ENCODE assay signal across 23 cellular contexts in genomic region chrX:2425281-2426071, GRCh38.
DNase-seq lines count a peak whose midpoint lies in the region; ATAC-seq, FAIRE-seq and TF ChIP-seq lines count a peak whose summit lies in the region.
"Had no signal": no experiment of that assay in that cellular context is flagged by ENCODE, and none has a peak within 500 bp of the region (broad histone marks: within the 10 kb centered on the region; RNA-seq: fewer than 3 reads in every experiment).

No MANE protein-coding gene starts in this region.

- in situ Hi-C loops in IMR-90 (cut with MboI; ENCODE audit: low sequenced_read_pairs) = no loop called here

- no peak overlapping the region for H2BK5ac ChIP-seq in IMR-90 (ENCODE audit: low read depth, low read length, poor library complexity, severe bottlenecking)
- H2BK5ac ChIP-seq in H1 (ENCODE audit: low read depth, low read length) = no peak overlapping the region

- H4K5ac ChIP-seq in IMR-90 (ENCODE audit: low read depth, low read length) = no peak overlapping the region
- H4K5ac ChIP-seq in H1 (ENCODE audit: insufficient read length, low read depth, low read length) = no peak overlapping the region

- H3K36me3 ChIP-seq in IMR-90 (ENCODE audit: control insufficient read depth, insufficient read depth, low read length) (peaks cover 18% of the 10 kb centered on the region), H1 (ENCODE audit: control insufficient read depth in 2 of 4, insufficient read depth in 4 of 4, low read length in 3 of 4) (peaks cover 2 to 18% (median 7%) of the 10 kb centered on the region in 4 experiments; a peak in 6 of 8 replicates), body of pancreas (replicated peaks in 1 of 2; ENCODE audit: insufficient read depth in 1 of 2, low read depth in 2 of 2) (no peaks in the 10 kb centered on the region)
- H3K36me3 ChIP-seq: brain microvascular endothelial cell had no signal

- H4K8ac ChIP-seq in IMR-90 (ENCODE audit: low read depth in 2 of 2, low read length in 2 of 2) (no peak overlapping the region), H1 (ENCODE audit: extremely low read depth, insufficient read depth, low read length) (peak overlapping the region; percentile 23; the same call in 1 of the 2 replicates)

- H3K14ac ChIP-seq in IMR-90 (replicated peaks; ENCODE audit: low read depth, low read length) (no peak overlapping the region), H1 (ENCODE audit: insufficient read length) (no peak overlapping the region)

- H3K4me1 ChIP-seq in IMR-90 (ENCODE audit: control insufficient read depth, insufficient read depth, low read length) = no peaks in the 10 kb centered on the region
- no peaks in the 10 kb centered on the region for H3K4me1 ChIP-seq in H1 (replicated peaks in 1 of 4; ENCODE audit: control insufficient read depth in 3 of 4, insufficient read depth in 4 of 4, low read length in 3 of 4)
- peaks cover 7% of the 10 kb centered on the region for H3K4me1 ChIP-seq in body of pancreas
- H3K4me1 ChIP-seq: right atrium auricular region had no signal

- H3K36me3 Mint-ChIP-seq in T-helper 2 cell treated with Interferon-gamma antibody and Interleukin-4, amounts not matched to agents 5 μg/mL and 100 μg/mL, for 36 hours (ENCODE audit: low read depth) = peaks cover 36% of the 10 kb centered on the region
- H3K36me3 Mint-ChIP-seq in progenitor cell of endocrine pancreas (ENCODE audit: insufficient read depth) = peaks cover 56% of the 10 kb centered on the region

- H2BK120ac ChIP-seq in IMR-90 (ENCODE audit: low read depth, low read length) = no peak overlapping the region
- no peak overlapping the region for H2BK120ac ChIP-seq in H1 (replicated peaks; ENCODE audit: low read depth, low read length)

- H3K79me1 ChIP-seq in IMR-90 (ENCODE audit: low read depth in 1 of 2, low read length in 2 of 2) = peaks cover 3 to 8% of the 10 kb centered on the region in 2 experiments; a peak in 3 of 4 replicates
- H3K79me1 ChIP-seq in H1 (ENCODE audit: low read depth, low read length) = no peaks in the 10 kb centered on the region

- TF ChIP-seq CTCF in IMR-90 (conservative IDR thresholded peaks at IDR 0.05; ENCODE audit: low read depth, low read length) = no peak
- TF ChIP-seq CTCF in H1 (IDR thresholded peaks at IDR 0.05; ENCODE audit: control extremely low read depth in 1 of 3, insufficient read depth in 1 of 3, low read depth in 1 of 3, low read length in 3 of 3) = peak; percentile 24 to 49 (median 40); a peak in 2 of 4 replicates
- no peak for TF ChIP-seq CTCF in progenitor cell of endocrine pancreas (IDR thresholded peaks at IDR 0.05; ENCODE audit: unreplicated experiment)
- TF ChIP-seq CTCF in body of pancreas (IDR thresholded peaks at IDR 0.05) = no peak

- no peak overlapping the region for H2BK20ac ChIP-seq in IMR-90 (ENCODE audit: low read depth, low read length)
- H2BK20ac ChIP-seq in H1 (ENCODE audit: low read length) = no peak overlapping the region

- H2AK5ac ChIP-seq in IMR-90 (ENCODE audit: low read depth, low read length) (no peak overlapping the region), H1 (ENCODE audit: low read depth, low read length) (no peak overlapping the region)

- FAIRE-seq in H1 (lab: Jason Lieb, UNC) = no peak
- FAIRE-seq: GM19239 had no signal

- no peak overlapping the region for H3K56ac ChIP-seq in IMR-90 (ENCODE audit: extremely low read depth, insufficient read depth, low read length)
- no peak overlapping the region for H3K56ac ChIP-seq in H1 (replicated peaks; ENCODE audit: insufficient read length, low read depth, low read length)

- H4K20me1 ChIP-seq in IMR-90 (ENCODE audit: insufficient read depth, low read length) = 0 out of 2 replicates have a peak, but pooled peaks cover 4% of the 10 kb centered on the region
- no peaks in the 10 kb centered on the region for H4K20me1 ChIP-seq in H1 (replicated peaks in 1 of 2; ENCODE audit: control insufficient read depth in 1 of 2, insufficient read depth in 2 of 2, low read length in 2 of 2)

- H4K91ac ChIP-seq in IMR-90 (ENCODE audit: insufficient read depth, low read depth, low read length) (no peak overlapping the region), H1 (replicated peaks; ENCODE audit: insufficient read length, low read length) (no peak overlapping the region)

- H3K18ac ChIP-seq in IMR-90 (ENCODE audit: low read depth, low read length) (no peak overlapping the region), H1 (ENCODE audit: extremely low read depth, low read length) (no peak overlapping the region)

- peaks cover 0 to 13% of the 10 kb centered on the region in 2 experiments; a peak in 2 of 4 replicates for H3K79me2 ChIP-seq in H1 (ENCODE audit: control insufficient read depth in 1 of 2, insufficient read depth in 2 of 2, low read length in 2 of 2)

- H3K4ac ChIP-seq in IMR-90 (ENCODE audit: low read depth, low read length) = no peak overlapping the region
- H3K4ac ChIP-seq in H1 (replicated peaks; ENCODE audit: insufficient read length, low read depth, low read length) = no peak overlapping the region

- peak overlapping the region; percentile 54 for H2AFZ ChIP-seq in IMR-90 (replicated peaks; ENCODE audit: low read length, poor library complexity)
- no peak overlapping the region for H2AFZ ChIP-seq in H1 (ENCODE audit: low read length)

- no peaks in the 10 kb centered on the region for H3K4me1 Mint-ChIP-seq in T-helper 2 cell treated with Interferon-gamma antibody and Interleukin-4, amounts not matched to agents 5 μg/mL and 100 μg/mL, for 36 hours (ENCODE audit: low read depth)
- no peaks in the 10 kb centered on the region for H3K4me1 Mint-ChIP-seq in progenitor cell of endocrine pancreas (ENCODE audit: low read depth)

- H3K27me3 ChIP-seq in IMR-90 (ENCODE audit: control insufficient read depth, insufficient read depth, low read length) = no peaks in the 10 kb centered on the region
- H3K27me3 ChIP-seq in H1 (replicated peaks in 1 of 4; ENCODE audit: control insufficient read depth in 3 of 4, extremely low read depth in 1 of 4, insufficient read depth in 3 of 4, low read length in 3 of 4) = no peaks in the 10 kb centered on the region
- no peaks in the 10 kb centered on the region for H3K27me3 ChIP-seq in body of pancreas
- H3K27me3 ChIP-seq: brain microvascular endothelial cell, right atrium auricular region had no signal

- H3K27ac ChIP-seq in IMR-90 (ENCODE audit: insufficient read depth, low read length) (no peak overlapping the region), H1 (ENCODE audit: low read depth, low read length) (no peak overlapping the region), body of pancreas (no peak overlapping the region)
- H3K27ac ChIP-seq: 22Rv1, brain microvascular endothelial cell, coronary artery, right atrium auricular region had no signal

- H3K9me3 Mint-ChIP-seq in T-helper 2 cell treated with Interferon-gamma antibody and Interleukin-4, amounts not matched to agents 5 μg/mL and 100 μg/mL, for 36 hours = peaks cover 7% of the 10 kb centered on the region
- H3K9me3 Mint-ChIP-seq in progenitor cell of endocrine pancreas (ENCODE audit: low read depth) = peaks cover 18% of the 10 kb centered on the region

- no TSS peak for BruUV-seq in IMR-90 (replicated peaks; lab: Mats Ljungman, UMichigan)

- H3K9me3 ChIP-seq in IMR-90 (ENCODE audit: control insufficient read depth, insufficient read depth, low read length) (no peaks in the 10 kb centered on the region), H1 (ENCODE audit: insufficient read depth in 2 of 2, low read depth in 1 of 2, low read length in 1 of 2) (no peaks in the 10 kb centered on the region), body of pancreas (no peaks in the 10 kb centered on the region)
- H3K9me3 ChIP-seq: right atrium auricular region had no signal

- H3K23ac ChIP-seq in IMR-90 (ENCODE audit: low read depth, low read length) = no peak overlapping the region
- no peak overlapping the region for H3K23ac ChIP-seq in H1 (ENCODE audit: insufficient read length)

- intact Hi-C loops in IMR-90 (cut with micrococcal nuclease) = no loop called here
- intact Hi-C loops in body of pancreas (cut with DNase I) = no loop called here

- H3K27ac Mint-ChIP-seq in T-helper 2 cell treated with Interferon-gamma antibody and Interleukin-4, amounts not matched to agents 5 μg/mL and 100 μg/mL, for 36 hours = peak overlapping the region; percentile 43
- H3K27ac Mint-ChIP-seq in progenitor cell of endocrine pancreas = peak overlapping the region; percentile 78
- H3K27ac Mint-ChIP-seq: activated naive CD8-positive, alpha-beta T cell; activated T-helper 1 cell treated with anti-CD3 and anti-CD28 coated beads, Interleukin-12 subunit alpha, Interleukin-12 subunit beta, Interleukin-2, Interleukin-4 antibody, amounts not matched to agents 30 ng/mL and 10 ng/mL and 1 ng/mL, durations not matched to agents 14 hours and 24 hours and 36 hours; type B pancreatic cell had no signal

- H3K27me3 Mint-ChIP-seq in T-helper 2 cell treated with Interferon-gamma antibody and Interleukin-4, amounts not matched to agents 5 μg/mL and 100 μg/mL, for 36 hours (ENCODE audit: low read depth) = no peaks in the 10 kb centered on the region
- H3K27me3 Mint-ChIP-seq in progenitor cell of endocrine pancreas = no peaks in the 10 kb centered on the region
- H3K27me3 Mint-ChIP-seq: activated naive CD8-positive, alpha-beta T cell; type B pancreatic cell had no signal

- TF ChIP-seq POLR2A in IMR-90 (IDR thresholded peaks at IDR 0.05; ENCODE audit: low read depth, low read length) (no peak), H1 (IDR thresholded peaks at IDR 0.05; ENCODE audit: control extremely low read depth in 1 of 2, low read depth in 2 of 2, low read length in 2 of 2) (no peak), body of pancreas (IDR thresholded peaks at IDR 0.05) (no peak)

- no peak overlapping the region for H2BK12ac ChIP-seq in H1 (ENCODE audit: low read depth, low read length)

- ATAC-seq in IMR-90 (ENCODE audit: low read depth) (no peak), GM19324 (IDR thresholded peaks at IDR 0.05; ENCODE audit: low FRiP score, unreplicated experiment) (no peak), body of pancreas (no peak), HG03175 (IDR thresholded peaks at IDR 0.05; ENCODE audit: unreplicated experiment) (no peak)
- ATAC-seq: activated CD4-positive, CD25-positive, alpha-beta regulatory T cell treated with anti-CD3 and anti-CD28 coated beads, Interleukin-2, amount 50 U/mL, for 24 hours; Right ventricle myocardium inferior had no signal

- dilution Hi-C loops in IMR-90 (cut with HindIII; ENCODE audit: low sequenced_read_pairs, unreplicated experiment) = no loop called here

- WGBS in IMR-90 (ENCODE audit: extremely low coverage in 2 of 2, insufficient read length in 1 of 2), 2 experiments = 100% methylated on average over 7 of the region's 14 CpGs; no CpG with 5 or more reads in 1 of the 2 experiments
- 76% methylated on average over 14 of the region's 14 CpGs; no CpG with 5 or more reads in 1 of the 2 experiments for WGBS in H1 (ENCODE audit: extremely low coverage in 1 of 2, insufficient coverage in 1 of 2, insufficient read length in 1 of 2, insufficient replicate concordance in 2 of 2, low coverage in 1 of 2, low lambda C conversion rate in 2 of 2, missing lambda C conversion rate in 1 of 2), 2 experiments
- 96 to 98% methylated on average over 14 of the region's 14 CpGs for WGBS in body of pancreas, 2 donors

- POLR2A ChIA-PET in IMR-90 (lab: Charles Lee; ENCODE audit: unreplicated experiment) = no interaction called here
- POLR2A ChIA-PET in H1 (lab: Charles Lee; ENCODE audit: partially characterized antibody) = no interaction called here

- CTCF ChIA-PET in IMR-90 (lab: Yijun Ruan, JAX) = no interaction called here
- CTCF ChIA-PET in H1 (lab: Charles Lee; ENCODE audit: partially characterized antibody) = no interaction called here

- TF ChIP-seq RAD21 in IMR-90 (IDR thresholded peaks at IDR 0.05; ENCODE audit: low read length) = no peak
- TF ChIP-seq RAD21 in H1 (IDR thresholded peaks at IDR 0.05 in 1 of 2, conservative IDR thresholded peaks at IDR 0.05 in 1 of 2; ENCODE audit: low read depth in 2 of 2, low read length in 2 of 2) = peak; percentile 54 to 57

- H3K4me2 ChIP-seq in IMR-90 (ENCODE audit: low read depth, low read length) (no peak overlapping the region), H1 (ENCODE audit: insufficient read depth in 1 of 2, low read depth in 2 of 2, low read length in 2 of 2) (no peak overlapping the region)

- no peak overlapping the region for H3K4me3 Mint-ChIP-seq in T-helper 2 cell treated with Interferon-gamma antibody and Interleukin-4, amounts not matched to agents 5 μg/mL and 100 μg/mL, for 36 hours
- H3K4me3 Mint-ChIP-seq in progenitor cell of endocrine pancreas (ENCODE audit: low read depth) = no peak overlapping the region
- H3K4me3 Mint-ChIP-seq: activated naive CD8-positive, alpha-beta T cell; activated T-helper 1 cell treated with anti-CD3 and anti-CD28 coated beads, Interleukin-12 subunit alpha, Interleukin-12 subunit beta, Interleukin-2, Interleukin-4 antibody, amounts not matched to agents 30 ng/mL and 10 ng/mL and 1 ng/mL, durations not matched to agents 14 hours and 24 hours and 36 hours; type B pancreatic cell had no signal

- H2BK15ac ChIP-seq in IMR-90 (ENCODE audit: low read depth, low read length) (no peak overlapping the region), H1 (ENCODE audit: low read length) (no peak overlapping the region)

- peaks cover 2% of the 10 kb centered on the region; the same call in 1 of the 2 replicates for H3K23me2 ChIP-seq in H1 (ENCODE audit: low read depth, low read length)

- H3K9ac ChIP-seq in IMR-90 (ENCODE audit: low read depth, low read length) (no peak overlapping the region), H1 (replicated peaks in 1 of 4; ENCODE audit: extremely low read depth in 1 of 4, low read depth in 3 of 4, low read length in 3 of 4) (no peak overlapping the region; a peak in 1 of 7 replicates)

- H2AK9ac ChIP-seq in IMR-90 (replicated peaks; ENCODE audit: low read depth, low read length, poor library complexity) = no peak overlapping the region

- H3K4me3 ChIP-seq in IMR-90 (ENCODE audit: insufficient read depth, low read depth, low read length) (no peak overlapping the region), H1 (ENCODE audit: extremely low read depth in 1 of 4, insufficient read depth in 2 of 4, low read depth in 3 of 4, low read length in 4 of 4) (no peak overlapping the region), body of pancreas (no peak overlapping the region)
- H3K4me3 ChIP-seq: coronary artery, right atrium auricular region had no signal

- no peaks in the 10 kb centered on the region for H3K9me1 ChIP-seq in IMR-90 (ENCODE audit: insufficient read depth, low read length)

- no peak for TF ChIP-seq EP300 in H1 (IDR thresholded peaks at IDR 0.05; ENCODE audit: borderline replicate concordance in 1 of 2, low read depth in 2 of 2, low read length in 2 of 2)

- DNase-seq in T-helper 2 cell treated with Interferon-gamma antibody and Interleukin-4, amounts not matched to agents 5 μg/mL and 100 μg/mL, for 36 hours (ENCODE audit: low spot score) = no peak
- DNase-seq in T-helper 2 cell = no peak
- no peak for DNase-seq in IMR-90
- no peak for DNase-seq in H1 (ENCODE audit: low read depth in 1 of 2, low spot score in 2 of 2)
- DNase-seq in progenitor cell of endocrine pancreas (ENCODE audit: low spot score, unreplicated experiment) = no peak
- no peak for DNase-seq in body of pancreas
- DNase-seq: brain microvascular endothelial cell, GOT3, mammary epithelial cell, NCI-H2171 treated with DMSO at 0.1 percent for 48 hours, NCI-H748 treated with DMSO at 0.1 percent for 48 hours, occipital lobe had no signal

Comparison
In these comparisons a context has a peak if more than half of its experiments do, and no peak if none do; other contexts are left out.
1. CTCF ChIP-seq: peak in H1 (3 of 3); none in IMR-90 (single experiment), progenitor cell of endocrine pancreas (single experiment) and body of pancreas (0 of 7).